ENCODE assay signal across 22 cellular contexts in the genomic region with DNA sequence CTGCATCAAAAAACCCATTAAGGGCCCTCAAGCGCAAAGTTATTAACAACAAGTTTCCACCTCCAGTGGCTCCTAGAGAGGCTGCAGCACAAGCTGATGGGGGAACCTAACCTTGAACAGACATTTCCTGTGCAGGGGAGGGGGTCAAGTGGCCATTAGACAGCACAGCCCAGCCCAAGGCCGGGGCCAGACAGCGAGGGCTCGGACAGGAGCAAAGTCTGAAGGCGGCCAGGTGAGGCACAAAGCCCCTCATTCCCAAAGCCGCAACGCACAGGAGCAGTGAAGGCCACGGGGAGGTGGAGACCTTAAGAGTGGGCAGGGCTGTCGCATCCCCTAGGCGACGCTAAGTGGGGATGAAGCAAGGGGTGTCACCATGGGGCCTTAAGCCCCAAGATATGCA.
DNase-seq lines count a peak whose midpoint lies in the region; ATAC-seq, FAIRE-seq and TF ChIP-seq lines count a peak whose summit lies in the region.
"Had no signal": no experiment of that assay in that cellular context is flagged by ENCODE, and none has a peak within 500 bp of the region (broad histone marks: within the 10 kb centered on the region; RNA-seq: fewer than 3 reads in every experiment).

No MANE protein-coding gene starts in this region.

- TF ChIP-seq RAD21 in K562 (CRISPR knock-in tag; conservative IDR thresholded peaks at IDR 0.05 in 1 of 2, IDR thresholded peaks at IDR 0.05 in 1 of 2): no peak

- ATAC-seq in K562: no peak
- no peak for ATAC-seq in GM18870 (IDR thresholded peaks at IDR 0.05; ENCODE audit: unreplicated experiment)
- no peak for ATAC-seq in SK-N-SH treated with all-trans-retinoic acid at 6 μM for 48 hours
- ATAC-seq: GM12878 had no signal

- POLR2A ChIA-PET in K562 (lab: Yijun Ruan, JAX): no interaction called here

- TF ChIP-seq POLR2A in K562 (conservative IDR thresholded peaks at IDR 0.05) (no peak), thyroid gland (IDR thresholded peaks at IDR 0.05) (no peak), transverse colon (IDR thresholded peaks at IDR 0.05) (no peak)

- no peaks in the 10 kb centered on the region for H3K27me3 Mint-ChIP-seq in endodermal cell (ENCODE audit: insufficient read depth)
- H3K27me3 Mint-ChIP-seq in neural progenitor cell (ENCODE audit: insufficient read depth, low read depth): no peaks in the 10 kb centered on the region
- H3K27me3 Mint-ChIP-seq: CD4-positive, CD25-positive, alpha-beta regulatory T cell; CD8-positive, alpha-beta memory T cell had no signal

- DNase-seq in K562 (ENCODE audit: extremely low read depth in 1 of 4, low spot score in 3 of 4) (no peak), endodermal cell (peak; percentile 71), neural progenitor cell (ENCODE audit: low spot score) (peak; percentile 3), thyroid gland (peak; percentile 17 to 20), transverse colon (no peak)
- DNase-seq in activated CD4-positive, CD25-positive, alpha-beta regulatory T cell treated with anti-CD3 and anti-CD28 coated beads, Interleukin-2, amount 50 U/mL, for 72 hours: no peak
- DNase-seq: ACHN; BE2C; C1 segment of cervical spinal cord; CD4-positive, CD25-positive, alpha-beta regulatory T cell; CD8-positive, alpha-beta memory T cell; COR-L47; DMS 273 treated with DMSO at 0.1 percent for 48 hours; DMS53; DND-41; EL; HCEC 1CT had no signal

- H3K4me2 ChIP-seq in K562 (ENCODE audit: insufficient read depth, low read length) (no peak overlapping the region), neural progenitor cell (peak overlapping the region; percentile 79)

- intact Hi-C loops in K562 (cut with micrococcal nuclease) (no loop called here), thyroid gland (cut with DNase I) (no loop called here), transverse colon (cut with DNase I; ENCODE audit: low total_unique reads) (no loop called here)

- H3K4me3 Mint-ChIP-seq in endodermal cell (no peak overlapping the region), neural progenitor cell (no peak overlapping the region)
- H3K4me3 Mint-ChIP-seq: CD4-positive, CD25-positive, alpha-beta regulatory T cell; CD8-positive, alpha-beta memory T cell had no signal

- H3K36me3 Mint-ChIP-seq in endodermal cell (ENCODE audit: low read depth): peaks cover 63% of the 10 kb centered on the region
- peaks cover 43% of the 10 kb centered on the region for H3K36me3 Mint-ChIP-seq in neural progenitor cell

- H3K4me1 Mint-ChIP-seq in endodermal cell: no peaks in the 10 kb centered on the region
- no peaks in the 10 kb centered on the region for H3K4me1 Mint-ChIP-seq in neural progenitor cell

- TF ChIP-seq CTCF in K562 (IDR thresholded peaks at IDR 0.05 in 2 of 3, conservative IDR thresholded peaks at IDR 0.05 in 1 of 3; ENCODE audit: insufficient read depth in 2 of 3, low read depth in 1 of 3, low read length in 3 of 3): no peak
- TF ChIP-seq CTCF in endodermal cell (conservative IDR thresholded peaks at IDR 0.05): no peak
- no peak for TF ChIP-seq CTCF in neural progenitor cell (IDR thresholded peaks at IDR 0.05)
- no peak for TF ChIP-seq CTCF in thyroid gland (IDR thresholded peaks at IDR 0.05)
- TF ChIP-seq CTCF in transverse colon (IDR thresholded peaks at IDR 0.05): no peak

- CTCF ChIA-PET in K562 (lab: Yijun Ruan, JAX; ENCODE audit: low intra/inter-chr PET ratio): no interaction called here

- H3F3A ChIP-seq in neural progenitor cell (ENCODE audit: low read depth): peaks cover 32% of the 10 kb centered on the region

- H3K79me2 ChIP-seq in K562 (ENCODE audit: control insufficient read depth, insufficient read depth, low read length) (no peaks in the 10 kb centered on the region; the same call in 2 of the 3 replicates), neural progenitor cell (ENCODE audit: low read depth) (peaks cover 6% of the 10 kb centered on the region)

- H3K27ac Mint-ChIP-seq in endodermal cell (no peak overlapping the region), neural progenitor cell (no peak overlapping the region)
- H3K27ac Mint-ChIP-seq: CD8-positive, alpha-beta memory T cell had no signal

- no peak for FAIRE-seq in K562 (lab: Jason Lieb, UNC)
- FAIRE-seq: GM12878, GM19239 had no signal

- H3K4me3 ChIP-seq in K562 (no peak overlapping the region), endodermal cell (ENCODE audit: low read length) (no peak overlapping the region), neural progenitor cell (peak overlapping the region; percentile 48), thyroid gland (replicated peaks in 1 of 3) (no peak overlapping the region), transverse colon (no peak overlapping the region)
- H3K4me3 ChIP-seq: GM12878 had no signal

- H4K20me1 ChIP-seq in K562 (replicated peaks; ENCODE audit: control insufficient read depth, insufficient read depth, low read length): no peaks in the 10 kb centered on the region
- no peaks in the 10 kb centered on the region for H4K20me1 ChIP-seq in neural progenitor cell (ENCODE audit: low read depth)

- no peak overlapping the region for H3K9ac ChIP-seq in K562 (ENCODE audit: insufficient read depth in 1 of 2, low read depth in 2 of 2, low read length in 2 of 2)
- H3K9ac ChIP-seq in endodermal cell (ENCODE audit: extremely low read depth, low read length, poor library complexity, severe bottlenecking): no peak overlapping the region
- H3K9ac ChIP-seq in neural progenitor cell: no peak overlapping the region

- no TSS peak for BruUV-seq in K562 (replicated peaks; lab: Mats Ljungman, UMichigan)

- H2AFZ ChIP-seq in K562 (ENCODE audit: low read depth, low read length) (no peak overlapping the region), neural progenitor cell (replicated peaks) (no peak overlapping the region)

- H3K9me3 ChIP-seq in K562 (replicated peaks; ENCODE audit: control insufficient read depth, insufficient read depth, low read depth, low read length): peaks cover 4% of the 10 kb centered on the region; the same call in 1 of the 2 replicates
- H3K9me3 ChIP-seq in endodermal cell (ENCODE audit: control insufficient read depth, low read length): peaks cover 42% of the 10 kb centered on the region
- no peaks in the 10 kb centered on the region for H3K9me3 ChIP-seq in neural progenitor cell (ENCODE audit: low read depth)
- no peaks in the 10 kb centered on the region for H3K9me3 ChIP-seq in thyroid gland
- peaks cover 21 to 24% of the 10 kb centered on the region in 2 donors for H3K9me3 ChIP-seq in transverse colon

- H3K4me1 ChIP-seq in K562 (replicated peaks in 1 of 2; ENCODE audit: control insufficient read depth in 2 of 2, insufficient read depth in 2 of 2, low read length in 2 of 2): no peaks in the 10 kb centered on the region
- no peaks in the 10 kb centered on the region for H3K4me1 ChIP-seq in endodermal cell (ENCODE audit: control insufficient read depth, insufficient read depth, low read length)
- peaks cover 24% of the 10 kb centered on the region for H3K4me1 ChIP-seq in neural progenitor cell
- H3K4me1 ChIP-seq in thyroid gland: no peaks in the 10 kb centered on the region
- peaks cover 0 to 3% (median 0%) of the 10 kb centered on the region in 4 donors for H3K4me1 ChIP-seq in transverse colon
- H3K4me1 ChIP-seq: BE2C had no signal

- H3K9me3 Mint-ChIP-seq in endodermal cell (peaks cover 47% of the 10 kb centered on the region), neural progenitor cell (peaks cover 27% of the 10 kb centered on the region)

- H3K9me1 ChIP-seq in K562 (ENCODE audit: control insufficient read depth, insufficient read depth, low read length): no peaks in the 10 kb centered on the region

- H3K27ac ChIP-seq in K562 (ENCODE audit: extremely low read depth, low read depth, low read length) (no peak overlapping the region), endodermal cell (ENCODE audit: low read depth, low read length) (no peak overlapping the region), neural progenitor cell (no peak overlapping the region), thyroid gland (no peak overlapping the region), transverse colon (no peak overlapping the region)
- H3K27ac ChIP-seq: HL-60 had no signal

- TF ChIP-seq EP300 in K562 (IDR thresholded peaks at IDR 0.05; ENCODE audit: low read length): no peak
- TF ChIP-seq EP300 in transverse colon (IDR thresholded peaks at IDR 0.05; ENCODE audit: low read depth): no peak

- 99% methylated on average over 11 of the region's 11 CpGs for WGBS in K562 (ENCODE audit: insufficient coverage, low coverage, missing lambda C conversion rate)
- WGBS in endodermal cell (ENCODE audit: insufficient coverage in 1 of 2, insufficient read length in 1 of 2), 2 experiments: 96 to 100% methylated on average over 6 to 11 of the region's 11 CpGs
- 42 to 90% methylated on average over 11 of the region's 11 CpGs for WGBS in thyroid gland, 2 donors
- WGBS in transverse colon (ENCODE audit: low coverage in 1 of 2), 2 donors: 93% methylated on average over 11 of the region's 11 CpGs; no CpG with 5 or more reads in 1 of the 2 donors

- no peaks in the 10 kb centered on the region for H3K27me3 ChIP-seq in K562 (ENCODE audit: control insufficient read depth in 2 of 2, insufficient read depth in 2 of 2, low read length in 2 of 2)
- no peaks in the 10 kb centered on the region for H3K27me3 ChIP-seq in endodermal cell (ENCODE audit: control insufficient read depth, insufficient read depth, low read length, poor library complexity, severe bottlenecking)
- H3K27me3 ChIP-seq in neural progenitor cell: no peaks in the 10 kb centered on the region
- H3K27me3 ChIP-seq in thyroid gland: no peaks in the 10 kb centered on the region
- no peaks in the 10 kb centered on the region for H3K27me3 ChIP-seq in transverse colon
- H3K27me3 ChIP-seq: BE2C had no signal

- in situ Hi-C loops in K562 (cut with MboI) (no loop called here), transverse colon (cut with MboI; ENCODE audit: low pct_ligation_motif_present in 1 of 4, low pct_unique_long_range_greater_than_20kb in 1 of 4, low sequenced_read_pairs in 3 of 4) (no loop called here)

- peaks cover 27% of the 10 kb centered on the region for H3K36me3 ChIP-seq in K562 (ENCODE audit: control insufficient read depth, insufficient read depth, low read length)
- H3K36me3 ChIP-seq in endodermal cell (ENCODE audit: control insufficient read depth, insufficient read depth, low read length): peaks cover 32% of the 10 kb centered on the region
- no peaks in the 10 kb centered on the region for H3K36me3 ChIP-seq in neural progenitor cell
- peaks cover 0 to 8% of the 10 kb centered on the region in 2 donors for H3K36me3 ChIP-seq in thyroid gland
- H3K36me3 ChIP-seq in transverse colon: peaks cover 0 to 10% (median 0%) of the 10 kb centered on the region in 4 donors

TF ChIP-seq in SK-N-SH treated with all-trans-retinoic acid at 6 μM for 48 hours, 23 proteins besides CTCF, POLR2A, EP300 and RAD21 (continues in another document):
- TF ChIP-seq ARNTL (CRISPR knock-in tag; IDR thresholded peaks at IDR 0.05; ENCODE audit: borderline replicate concordance, low read depth) (no peak), SNAI2 (CRISPR knock-in tag; IDR thresholded peaks at IDR 0.05) (no peak), ZNF565 (CRISPR knock-in tag; conservative IDR thresholded peaks at IDR 0.05; ENCODE audit: low read depth) (no peak)

Comparison
In these comparisons a context has a peak if more than half of its experiments do, and no peak if none do; other contexts are left out.
1. DNase-seq: peak in endodermal cell (single experiment), neural progenitor cell (single experiment) and thyroid gland (2 of 2); none in K562 (0 of 4), transverse colon (single experiment) and activated CD4-positive, CD25-positive, alpha-beta regulatory T cell treated with anti-CD3 and anti-CD28 coated beads, Interleukin-2, amount 50 U/mL, for 72 hours (single experiment).